8 cellular contexts compared by ENCODE assay signal in genomic region chr1:12407050-12407961, GRCh38.
DNase-seq lines count a peak whose midpoint lies in the region; ATAC-seq and TF ChIP-seq lines count a peak whose summit lies in the region.

No MANE protein-coding gene starts in this region.

- H3K27ac Mint-ChIP-seq in activated T-cell treated with anti-CD3 and anti-CD28 coated beads, Interleukin-2, amount 50 U/mL, for 72 hours = no peak overlapping the region
- peak overlapping the region; percentile 73 for H3K27ac Mint-ChIP-seq in activated naive CD8-positive, alpha-beta T cell treated with anti-CD3 and anti-CD28 coated beads for 36 hours
- no peak overlapping the region for H3K27ac Mint-ChIP-seq in stimulated activated effector memory CD8-positive, alpha-beta T cell treated with anti-CD3 and anti-CD28 coated beads, Interleukin-12 subunit alpha, Interleukin-12 subunit beta, amount 100 ng/mL, for 72 hours

- peaks cover 19 to 33% of the 10 kb centered on the region in 2 donors for H3K36me3 Mint-ChIP-seq in activated T-cell treated with anti-CD3 and anti-CD28 coated beads, Interleukin-2, amount 50 U/mL, for 72 hours (ENCODE audit: insufficient read depth in 2 of 2)
- peaks cover 55% of the 10 kb centered on the region for H3K36me3 Mint-ChIP-seq in activated naive CD8-positive, alpha-beta T cell treated with anti-CD3 and anti-CD28 coated beads for 36 hours
- peaks cover 43% of the 10 kb centered on the region for H3K36me3 Mint-ChIP-seq in stimulated activated effector memory CD8-positive, alpha-beta T cell treated with anti-CD3 and anti-CD28 coated beads, Interleukin-12 subunit alpha, Interleukin-12 subunit beta, amount 100 ng/mL, for 72 hours

- H3K4me1 Mint-ChIP-seq in activated T-cell treated with anti-CD3 and anti-CD28 coated beads, Interleukin-2, amount 50 U/mL, for 72 hours (ENCODE audit: low read depth) = peaks cover 40% of the 10 kb centered on the region
- peaks cover 39% of the 10 kb centered on the region for H3K4me1 Mint-ChIP-seq in activated naive CD8-positive, alpha-beta T cell treated with anti-CD3 and anti-CD28 coated beads for 36 hours
- peaks cover 12% of the 10 kb centered on the region for H3K4me1 Mint-ChIP-seq in stimulated activated effector memory CD8-positive, alpha-beta T cell treated with anti-CD3 and anti-CD28 coated beads, Interleukin-12 subunit alpha, Interleukin-12 subunit beta, amount 100 ng/mL, for 72 hours

- POLR2A ChIA-PET in HEK293T (lab: Yijun Ruan, JAX) = no interaction called here

- CTCF ChIA-PET in HEK293T (lab: Yijun Ruan, JAX) = interaction anchor here (1.0 kb wide), 1 partner anchor 212 kb away, joined by 4 read pairs; no protein-coding TSS in a partner anchor

- peak; percentile 77 to 92 for ATAC-seq in activated T-cell treated with anti-CD3 and anti-CD28 coated beads, Interleukin-2, amount 50 U/mL, for 72 hours (replicated peaks in 1 of 2)
- ATAC-seq in left ventricle myocardium superior = peak; percentile 67
- ATAC-seq in stimulated activated effector memory CD8-positive, alpha-beta T cell treated with anti-CD3 and anti-CD28 coated beads, Interleukin-12 subunit alpha, Interleukin-12 subunit beta, amount 100 ng/mL, for 72 hours = peak; percentile 93
- no peak for ATAC-seq in HG03159 (IDR thresholded peaks at IDR 0.05; ENCODE audit: unreplicated experiment)

- no peaks in the 10 kb centered on the region for H3K27me3 Mint-ChIP-seq in activated T-cell treated with anti-CD3 and anti-CD28 coated beads, Interleukin-2, amount 50 U/mL, for 72 hours (ENCODE audit: low read depth)
- H3K27me3 Mint-ChIP-seq in activated naive CD8-positive, alpha-beta T cell treated with anti-CD3 and anti-CD28 coated beads for 36 hours = no peaks in the 10 kb centered on the region

- intact Hi-C loops in left ventricle myocardium superior (cut with micrococcal nuclease) = no loop called here

- H3K9me3 Mint-ChIP-seq in activated T-cell treated with anti-CD3 and anti-CD28 coated beads, Interleukin-2, amount 50 U/mL, for 72 hours = peaks cover 4 to 5% of the 10 kb centered on the region in 2 donors
- H3K9me3 Mint-ChIP-seq in activated naive CD8-positive, alpha-beta T cell treated with anti-CD3 and anti-CD28 coated beads for 36 hours = peaks cover 8% of the 10 kb centered on the region
- peaks cover 8% of the 10 kb centered on the region for H3K9me3 Mint-ChIP-seq in stimulated activated effector memory CD8-positive, alpha-beta T cell treated with anti-CD3 and anti-CD28 coated beads, Interleukin-12 subunit alpha, Interleukin-12 subunit beta, amount 100 ng/mL, for 72 hours

- DNase-seq in activated T-cell treated with anti-CD3 and anti-CD28 coated beads, Interleukin-2, amount 50 U/mL, for 72 hours = peak in 1 of 2 donors; percentile 23
- no peak for DNase-seq in activated T-cell treated with anti-CD3 and anti-CD28 coated beads, Interleukin-2, amount 50 U/mL, for 1 hour
- no peak for DNase-seq in activated naive CD8-positive, alpha-beta T cell treated with anti-CD3 and anti-CD28 coated beads for 36 hours
- DNase-seq in left ventricle myocardium superior = no peak
- no peak for DNase-seq in stimulated activated effector memory CD8-positive, alpha-beta T cell treated with anti-CD3 and anti-CD28 coated beads, Interleukin-12 subunit alpha, Interleukin-12 subunit beta, amount 100 ng/mL, for 72 hours (ENCODE audit: low spot score in 2 of 2)
- no peak for DNase-seq in HEK293T (ENCODE audit: extremely low spot score)
- no peak for DNase-seq in NOMO-1 (lab: John Stamatoyannopoulos, UW; ENCODE audit: unreplicated experiment in 2 of 2)

- H3K4me3 Mint-ChIP-seq in activated T-cell treated with anti-CD3 and anti-CD28 coated beads, Interleukin-2, amount 50 U/mL, for 72 hours = no peak overlapping the region
- no peak overlapping the region for H3K4me3 Mint-ChIP-seq in activated naive CD8-positive, alpha-beta T cell treated with anti-CD3 and anti-CD28 coated beads for 36 hours
- no peak overlapping the region for H3K4me3 Mint-ChIP-seq in stimulated activated effector memory CD8-positive, alpha-beta T cell treated with anti-CD3 and anti-CD28 coated beads, Interleukin-12 subunit alpha, Interleukin-12 subunit beta, amount 100 ng/mL, for 72 hours

TF ChIP-seq in HEK293T, 16 proteins besides CTCF, POLR2A, EP300 and RAD21:
- TF ChIP-seq L3MBTL2 (conservative IDR thresholded peaks at IDR 0.05) = no peak
- no peak for TF ChIP-seq BHLHE40 (IDR thresholded peaks at IDR 0.05; ENCODE audit: borderline replicate concordance)
- no peak for TF ChIP-seq FOXK2 (IDR thresholded peaks at IDR 0.05)
- no peak for TF ChIP-seq NFRKB (IDR thresholded peaks at IDR 0.05)
- no peak for TF ChIP-seq ARNT (IDR thresholded peaks at IDR 0.05)
- no peak for TF ChIP-seq HDGF (IDR thresholded peaks at IDR 0.05; ENCODE audit: borderline replicate concordance)
- no peak for TF ChIP-seq ZNF384 (IDR thresholded peaks at IDR 0.05)
- no peak for TF ChIP-seq SP1 (IDR thresholded peaks at IDR 0.05)
- TF ChIP-seq SUZ12 (IDR thresholded peaks at IDR 0.05) = no peak
- no peak for TF ChIP-seq ELF4 (IDR thresholded peaks at IDR 0.05)
